ENCODE assay signal across 9 cellular contexts in the genomic region with DNA sequence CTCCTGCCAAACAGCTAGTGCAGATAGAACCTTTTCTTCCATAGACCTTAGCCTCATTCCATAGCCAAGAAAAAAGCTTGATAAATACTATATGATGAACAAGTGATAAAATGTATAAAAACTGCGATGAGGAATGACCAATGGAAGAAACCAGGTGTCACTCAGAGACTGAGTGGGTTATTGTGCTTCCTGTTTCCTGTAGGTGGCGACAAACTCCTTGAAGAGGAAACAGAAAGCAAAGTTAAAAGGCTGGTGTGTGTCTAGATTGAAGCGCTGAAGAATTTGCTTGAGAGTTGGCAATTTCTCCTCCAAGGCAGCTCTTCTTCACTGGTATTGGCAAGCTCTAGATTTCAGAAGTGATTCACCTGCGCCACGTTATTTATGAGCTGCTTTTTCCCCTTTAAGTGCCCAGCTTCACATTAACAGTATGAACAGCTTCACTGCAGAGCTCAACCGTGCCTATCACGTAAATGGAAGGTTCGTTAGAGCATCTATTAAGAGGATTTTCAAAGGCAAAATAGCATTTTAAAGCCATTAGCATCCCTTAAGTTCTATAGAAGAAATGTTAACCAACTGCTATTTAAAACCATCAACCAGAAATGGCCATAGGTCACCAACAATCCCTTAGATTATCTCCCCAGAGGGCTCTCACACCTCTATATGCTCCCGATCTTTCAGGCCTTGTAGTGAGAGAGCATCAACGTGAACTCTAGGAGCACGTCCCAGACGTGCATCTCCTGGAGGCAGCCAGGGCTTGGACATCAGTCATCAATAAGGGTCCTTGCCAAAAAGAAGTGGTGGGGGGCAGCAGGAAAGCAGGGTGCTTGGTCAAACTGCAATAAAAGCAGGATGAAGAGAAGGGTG.
A peak's percentile ranks its signal among the peaks of the same experiment; 100 is the strongest.
DNase-seq lines count a peak whose midpoint lies in the region; ATAC-seq and TF ChIP-seq lines count a peak whose summit lies in the region.
"Had no signal": no experiment of that assay in that cellular context is flagged by ENCODE, and none has a peak within 500 bp of the region (broad histone marks: within the 10 kb centered on the region; RNA-seq: fewer than 3 reads in every experiment).

No MANE protein-coding gene starts in this region.

- H3K9ac ChIP-seq in endocrine pancreas (ENCODE audit: control insufficient read depth, insufficient read depth, low read length), result peak overlapping the region; percentile 30
- H3K9ac ChIP-seq: BLaER1 treated with 17β-estradiol and CSF1 and Interleukin-3, amounts not matched to agents 10 nM and 100 nM had no signal

- H3K27me3 ChIP-seq in endocrine pancreas (ENCODE audit: control insufficient read depth, insufficient read depth, low read length) (no peaks in the 10 kb centered on the region), aorta (ENCODE audit: control insufficient read depth in 1 of 2, insufficient read depth in 2 of 2, low read length in 1 of 2) (no peaks in the 10 kb centered on the region)
- H3K27me3 ChIP-seq: BLaER1 treated with 17β-estradiol and CSF1 and Interleukin-3, amounts not matched to agents 10 nM and 100 nM had no signal

- H3K9me3 ChIP-seq in endocrine pancreas (ENCODE audit: control insufficient read depth, low read length), result no peaks in the 10 kb centered on the region
- no peaks in the 10 kb centered on the region for H3K9me3 ChIP-seq in aorta (ENCODE audit: control insufficient read depth, low read length)

- H3K36me3 ChIP-seq in endocrine pancreas (ENCODE audit: control insufficient read depth, insufficient read depth, low read length), result no peaks in the 10 kb centered on the region
- H3K36me3 ChIP-seq in aorta (ENCODE audit: control insufficient read depth in 1 of 2, insufficient read depth in 2 of 2, low read length in 1 of 2), result no peaks in the 10 kb centered on the region
- H3K36me3 ChIP-seq: BLaER1 treated with 17β-estradiol and CSF1 and Interleukin-3, amounts not matched to agents 10 nM and 100 nM had no signal

- DNase-seq in activated CD4-positive, CD25-positive, alpha-beta regulatory T cell (lab: John Stamatoyannopoulos, UW), result no peak
- DNase-seq in NB4 (ENCODE audit: low read depth) (peak; percentile 64), SHP77 treated with DMSO at 0.1 percent for 48 hours (lab: John Stamatoyannopoulos, UW) (peak; percentile 55), medulla oblongata (ENCODE audit: extremely low spot score) (peak; percentile 90), aorta (no peak)

- peak; percentile 51 to 61 for ATAC-seq in activated CD4-positive, CD25-positive, alpha-beta regulatory T cell treated with anti-CD3 and anti-CD28 coated beads, Interleukin-2, amount 50 U/mL, for 24 hours
- peak; percentile 72 for ATAC-seq in GM21786 (IDR thresholded peaks at IDR 0.05; ENCODE audit: unreplicated experiment)
- ATAC-seq in aorta (ENCODE audit: low FRiP score), result peak; percentile 78

- intact Hi-C loops in aorta (cut with DNase I), result loop anchor here (10.0 kb wide), 1 partner anchor 900 kb away; no protein-coding TSS in a partner anchor

- peak; percentile 79 for TF ChIP-seq CTCF in NB4 (IDR thresholded peaks at IDR 0.05; ENCODE audit: low read depth, low read length)

- no peak overlapping the region for H3K4me3 ChIP-seq in NB4 (ENCODE audit: low read depth, low read length)
- peak overlapping the region; percentile 64 for H3K4me3 ChIP-seq in endocrine pancreas (ENCODE audit: control insufficient read depth, insufficient read depth, low read length)
- H3K4me3 ChIP-seq in aorta (ENCODE audit: low read length in 2 of 2), result no peak overlapping the region
- H3K4me3 ChIP-seq: BLaER1 treated with 17β-estradiol and CSF1 and Interleukin-3, amounts not matched to agents 10 nM and 100 nM had no signal

- TF ChIP-seq POLR2A in NB4 (IDR thresholded peaks at IDR 0.05; ENCODE audit: extremely low read depth, insufficient read length), result no peak

- H3K27ac ChIP-seq in aorta (ENCODE audit: low read depth in 1 of 2, low read length in 2 of 2), result no peak overlapping the region
- H3K27ac ChIP-seq: BLaER1 treated with 17β-estradiol and CSF1 and Interleukin-3, amounts not matched to agents 10 nM and 100 nM had no signal

- H3K4me1 ChIP-seq in endocrine pancreas (ENCODE audit: control insufficient read depth, insufficient read depth, low read length), result peaks cover 20% of the 10 kb centered on the region
- no peaks in the 10 kb centered on the region for H3K4me1 ChIP-seq in aorta (ENCODE audit: control insufficient read depth in 1 of 2, insufficient read depth in 2 of 2, low read length in 2 of 2)
- H3K4me1 ChIP-seq: BLaER1 treated with 17β-estradiol and CSF1 and Interleukin-3, amounts not matched to agents 10 nM and 100 nM had no signal

- WGBS in aorta, 2 donors, result 39 to 43% methylated on average over 12 of the region's 12 CpGs

Comparison
In these comparisons a context has a peak if more than half of its experiments do, and no peak if none do; other contexts are left out.
1. DNase-seq: peak in NB4 (single experiment), SHP77 treated with DMSO at 0.1 percent for 48 hours (single experiment) and medulla oblongata (single experiment); none in activated CD4-positive, CD25-positive, alpha-beta regulatory T cell (0 of 4) and aorta (0 of 2).
2. Peak in every context shown above with its lines, with median percentiles within 50 percentile points of each other: ATAC-seq.